In the genomic region with DNA sequence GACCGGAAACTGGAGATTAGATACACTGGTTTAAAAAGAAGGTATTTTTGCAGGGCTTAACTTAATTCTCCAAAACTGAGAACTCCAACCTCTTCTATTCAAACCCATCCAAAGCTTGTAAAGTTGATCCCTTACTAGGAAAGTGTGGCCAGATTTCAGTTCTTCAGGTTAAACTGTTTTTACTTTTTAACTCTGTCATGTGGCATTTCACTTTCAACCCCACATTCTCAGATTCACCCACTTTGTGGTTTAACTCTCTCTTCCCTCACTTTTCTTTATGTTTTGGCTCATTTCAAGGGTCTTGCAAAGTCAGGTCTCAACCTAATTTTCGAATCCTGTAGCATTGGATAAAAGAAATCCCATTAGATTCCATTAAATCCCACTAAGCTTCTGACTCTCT, we compare ENCODE assay signal across 23 cellular contexts.
"Had no signal": no experiment of that assay in that cellular context is flagged by ENCODE, and none has a peak within 500 bp of the region (broad histone marks: within the 10 kb centered on the region; RNA-seq: fewer than 3 reads in every experiment).

No MANE protein-coding gene starts in this region.

- DNase-seq: effector CD4-positive, alpha-beta T cell; endodermal cell; erythroblast; foreskin keratinocyte; left colon; left ventricle myocardium superior; mesenchymal stem cell; naive B cell; psoas muscle; retina; right lobe of liver; stimulated activated CD4-positive, alpha-beta T cell treated with anti-CD3 and anti-CD28 coated beads, Interleukin-4, amount 100 ng/mL, for 1 hour; stimulated activated CD8-positive, alpha-beta memory T cell treated with anti-CD3 and anti-CD28 coated beads, Interleukin-4, amount 100 ng/mL, for 48 hours; stomach; substantia nigra; transverse colon had no signal

- H3K4me1 ChIP-seq: foreskin keratinocyte, psoas muscle, stomach, transverse colon had no signal

- H3K9me3 ChIP-seq: neutrophil, psoas muscle, right lobe of liver, stomach, thoracic aorta, transverse colon had no signal

- H3K27ac ChIP-seq: coronary artery, foreskin keratinocyte, hepatocyte, neutrophil, psoas muscle, right lobe of liver, stomach, thoracic aorta, transverse colon had no signal

- H3K27me3 ChIP-seq: foreskin keratinocyte, hepatocyte, neutrophil, right lobe of liver, stomach, transverse colon had no signal

- ATAC-seq: foreskin keratinocyte; left colon; left ventricle myocardium superior; psoas muscle; right lobe of liver; stimulated activated effector memory CD8-positive, alpha-beta T cell treated with anti-CD3 and anti-CD28 coated beads, Interleukin-12 subunit alpha, Interleukin-12 subunit beta, amount 100 ng/mL, for 72 hours had no signal

- H3K4me3 ChIP-seq: coronary artery, hepatocyte, lung, psoas muscle, right lobe of liver, stomach, thoracic aorta, transverse colon had no signal

- FAIRE-seq: endothelial cell of umbilical vein had no signal

- H3K4me2 ChIP-seq: hepatocyte had no signal

- H3K36me3 ChIP-seq: neutrophil, right lobe of liver, stomach, thoracic aorta, transverse colon had no signal
